In genomic region chr17:64040201-64040600, GRCh38 we compare ENCODE assay signal across 1 cellular context.
TF ChIP-seq lines count a peak whose summit lies in the region.

No MANE protein-coding gene starts in this region.

TF ChIP-seq in HepG2, 621 proteins besides CTCF, POLR2A, EP300 and RAD21:
- TF ChIP-seq ZBTB42 (CRISPR knock-in tag; IDR thresholded peaks at IDR 0.05) (no peak), ZNF678 (CRISPR knock-in tag; IDR thresholded peaks at IDR 0.05) (no peak), ZKSCAN5 (CRISPR knock-in tag; IDR thresholded peaks at IDR 0.05) (no peak), ZNF446 (CRISPR knock-in tag; IDR thresholded peaks at IDR 0.05) (no peak), ZNF782 (CRISPR knock-in tag; IDR thresholded peaks at IDR 0.05; ENCODE audit: borderline replicate concordance) (no peak), NBN (conservative IDR thresholded peaks at IDR 0.05) (no peak), EHMT2 (IDR thresholded peaks at IDR 0.05; ENCODE audit: borderline replicate concordance, low read depth, low read length) (no peak), REST (IDR thresholded peaks at IDR 0.05; ENCODE audit: borderline replicate concordance in 1 of 2, low read depth in 1 of 2, low read length in 2 of 2) (no peak)
